In the genomic region with DNA sequence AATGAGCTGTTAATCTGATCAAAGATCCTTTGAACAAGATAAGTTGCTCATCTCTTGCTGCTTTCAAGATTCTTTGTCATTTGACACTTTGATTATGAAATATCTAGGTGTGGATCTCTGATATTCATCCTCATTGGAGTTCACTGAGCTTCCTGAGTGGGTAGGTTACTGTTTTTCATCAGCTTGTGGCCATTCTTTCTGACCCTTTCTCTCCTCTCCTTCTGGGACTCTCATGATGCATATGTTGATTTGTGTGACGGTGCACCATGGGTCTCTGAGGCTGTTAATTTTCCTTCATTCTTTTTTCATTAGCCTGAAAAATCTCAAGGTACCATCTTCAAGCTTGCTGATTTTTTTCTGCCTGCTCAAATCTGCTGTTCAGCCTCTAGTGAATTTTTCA, we compare ENCODE assay signal across 40 cellular contexts. TPM values are rescaled to one million over a fixed set of nuclear protein-coding genes. Genes with fewer than 3 reads are reported as not detected.
"Had no signal": no experiment of that assay in that cellular context is flagged by ENCODE, and none has a peak within 500 bp of the region (broad histone marks: within the 10 kb centered on the region; RNA-seq: fewer than 3 reads in every experiment).

No MANE protein-coding gene starts in this region.

- H3K4me3 ChIP-seq: ascending aorta, esophagus squamous epithelium, gastroesophageal sphincter, heart right ventricle had no signal

- DNase-seq: activated CD4-positive, alpha-beta memory T cell treated with anti-CD3 and anti-CD28 coated beads for 36 hours; activated CD4-positive, alpha-beta T cell treated with anti-CD3 and anti-CD28 coated beads for 36 hours; activated CD4-positive, alpha-beta T cell treated with anti-CD3 and anti-CD28 coated beads, Interleukin-2, amount 10 ng/mL, durations not matched to agents 24 days and 14 days; activated CD4-positive, CD25-positive, alpha-beta regulatory T cell; activated CD4-positive, CD25-positive, alpha-beta regulatory T cell treated with anti-CD3 and anti-CD28 coated beads, Interleukin-2, amount 50 U/mL, for 72 hours; activated CD8-positive, alpha-beta memory T cell treated with anti-CD3 and anti-CD28 coated beads, Interleukin-2, amount 10 ng/mL, durations not matched to agents 7 days and 5 days; activated CD8-positive, alpha-beta memory T cell treated with anti-CD3 and anti-CD28 coated beads, Interleukin-2, amount 50 U/mL, for 4 hours; activated CD8-positive, alpha-beta T cell treated with anti-CD3 and anti-CD28 coated beads, Interleukin-2, amount 10 ng/mL, durations not matched to agents 7 days and 5 days; activated effector memory CD4-positive, alpha-beta T cell treated with anti-CD3 and anti-CD28 coated beads, Interleukin-2, amount 50 U/mL, for 16 hours; activated naive CD4-positive, alpha-beta T cell treated with anti-CD3 and anti-CD28 coated beads for 36 hours; activated naive CD8-positive, alpha-beta T cell treated with anti-CD3 and anti-CD28 coated beads for 36 hours; activated naive CD8-positive, alpha-beta T cell treated with anti-CD3 and anti-CD28 coated beads, Interleukin-2, amount 50 U/mL, for 24 hours; activated T-cell treated with anti-CD3 and anti-CD28 coated beads, Interleukin-2, amount 50 U/mL, for 1 hour; activated T-cell treated with anti-CD3 and anti-CD28 coated beads, Interleukin-2, amount 50 U/mL, for 48 hours; cortex of kidney; dermis blood vessel endothelial cell; effector CD4-positive, alpha-beta T cell; effector memory CD8-positive, alpha-beta T cell; esophagus squamous epithelium; foreskin melanocyte; heart right ventricle; T-helper 1 cell; T-helper 17 cell had no signal

- H3K9me3 Mint-ChIP-seq: activated CD4-positive, alpha-beta memory T cell treated with anti-CD3 and anti-CD28 coated beads for 36 hours; activated CD4-positive, alpha-beta T cell treated with anti-CD3 and anti-CD28 coated beads, Interleukin-2, amount 10 ng/mL, durations not matched to agents 24 days and 14 days; activated naive CD4-positive, alpha-beta T cell treated with anti-CD3 and anti-CD28 coated beads for 36 hours; activated naive CD4-positive, alpha-beta T cell treated with anti-CD3 and anti-CD28 coated beads, Interleukin-2, amount 50 U/mL, for 24 hours; activated naive CD8-positive, alpha-beta T cell treated with anti-CD3 and anti-CD28 coated beads for 36 hours; activated naive CD8-positive, alpha-beta T cell treated with anti-CD3 and anti-CD28 coated beads, Interleukin-2, amount 50 U/mL, for 24 hours; activated T-helper 1 cell treated with anti-CD3 and anti-CD28 coated beads, Interleukin-12 subunit alpha, Interleukin-12 subunit beta, Interleukin-2, Interleukin-4 antibody, amounts not matched to agents 30 ng/mL and 10 ng/mL and 1 ng/mL, durations not matched to agents 14 hours and 24 hours and 36 hours; activated T-helper 2 cell treated with anti-CD3 and anti-CD28 coated beads, Interferon-gamma antibody, Interleukin-2, Interleukin-4, amounts not matched to agents 10 μg/mL and 5 μg/mL and 100 μg/mL, durations not matched to agents 14 hours and 24 hours and 36 hours; central memory CD8-positive, alpha-beta T cell; effector memory CD8-positive, alpha-beta T cell had no signal

- H3K27me3 ChIP-seq: ascending aorta, esophagus squamous epithelium, gastroesophageal sphincter had no signal

- H3K9me3 ChIP-seq: ascending aorta, esophagus squamous epithelium, gastroesophageal sphincter had no signal

- H3K27me3 Mint-ChIP-seq: activated CD4-positive, alpha-beta memory T cell treated with anti-CD3 and anti-CD28 coated beads for 36 hours; activated CD4-positive, alpha-beta T cell treated with anti-CD3 and anti-CD28 coated beads for 36 hours; activated naive CD8-positive, alpha-beta T cell treated with anti-CD3 and anti-CD28 coated beads for 36 hours; activated naive CD8-positive, alpha-beta T cell treated with anti-CD3 and anti-CD28 coated beads, Interleukin-2, amount 50 U/mL, for 24 hours; brain had no signal

- H3K27ac ChIP-seq: ascending aorta, epithelial cell of prostate, esophagus squamous epithelium, gastroesophageal sphincter, heart right ventricle had no signal

- H3K36me3 Mint-ChIP-seq: activated CD4-positive, alpha-beta memory T cell treated with anti-CD3 and anti-CD28 coated beads for 36 hours; activated CD8-positive, alpha-beta memory T cell treated with anti-CD3 and anti-CD28 coated beads, Interleukin-2, amount 10 ng/mL, durations not matched to agents 7 days and 5 days; activated naive CD8-positive, alpha-beta T cell treated with anti-CD3 and anti-CD28 coated beads for 36 hours had no signal

- H3K36me3 ChIP-seq: ascending aorta had no signal

- H3K4me3 Mint-ChIP-seq: activated CD4-positive, alpha-beta memory T cell treated with anti-CD3 and anti-CD28 coated beads for 36 hours; activated CD4-positive, alpha-beta T cell treated with anti-CD3 and anti-CD28 coated beads for 36 hours; activated CD4-positive, alpha-beta T cell treated with anti-CD3 and anti-CD28 coated beads, Interleukin-2, amount 10 ng/mL, durations not matched to agents 24 days and 14 days; activated CD8-positive, alpha-beta memory T cell treated with anti-CD3 and anti-CD28 coated beads, Interleukin-2, amount 10 ng/mL, durations not matched to agents 7 days and 5 days; activated CD8-positive, alpha-beta T cell treated with anti-CD3 and anti-CD28 coated beads, Interleukin-2, amount 10 ng/mL, durations not matched to agents 7 days and 5 days; activated naive CD4-positive, alpha-beta T cell treated with anti-CD3 and anti-CD28 coated beads for 36 hours; activated naive CD4-positive, alpha-beta T cell treated with anti-CD3 and anti-CD28 coated beads, Interleukin-2, amount 50 U/mL, for 24 hours; activated naive CD8-positive, alpha-beta T cell treated with anti-CD3 and anti-CD28 coated beads for 36 hours; activated naive CD8-positive, alpha-beta T cell treated with anti-CD3 and anti-CD28 coated beads, Interleukin-2, amount 50 U/mL, for 24 hours; activated T-helper 1 cell treated with anti-CD3 and anti-CD28 coated beads, Interleukin-12 subunit alpha, Interleukin-12 subunit beta, Interleukin-2, Interleukin-4 antibody, amounts not matched to agents 30 ng/mL and 10 ng/mL and 1 ng/mL, durations not matched to agents 14 hours and 24 hours and 36 hours; brain; central memory CD8-positive, alpha-beta T cell; effector memory CD8-positive, alpha-beta T cell; T-helper 17 cell had no signal

- H3K4me1 ChIP-seq: ascending aorta, gastroesophageal sphincter, heart right ventricle had no signal

- H3K4me1 Mint-ChIP-seq: activated CD4-positive, alpha-beta T cell treated with anti-CD3 and anti-CD28 coated beads for 36 hours; activated CD4-positive, alpha-beta T cell treated with anti-CD3 and anti-CD28 coated beads, Interleukin-2, amount 10 ng/mL, durations not matched to agents 24 days and 14 days; activated CD8-positive, alpha-beta memory T cell treated with anti-CD3 and anti-CD28 coated beads, Interleukin-2, amount 10 ng/mL, durations not matched to agents 7 days and 5 days; activated naive CD4-positive, alpha-beta T cell treated with anti-CD3 and anti-CD28 coated beads, Interleukin-2, amount 50 U/mL, for 24 hours; activated naive CD8-positive, alpha-beta T cell treated with anti-CD3 and anti-CD28 coated beads for 36 hours; activated naive CD8-positive, alpha-beta T cell treated with anti-CD3 and anti-CD28 coated beads, Interleukin-2, amount 50 U/mL, for 24 hours; central memory CD8-positive, alpha-beta T cell; T-helper 17 cell had no signal

- ATAC-seq: activated CD4-positive, alpha-beta T cell treated with anti-CD3 and anti-CD28 coated beads for 36 hours; activated CD8-positive, alpha-beta memory T cell treated with anti-CD3 and anti-CD28 coated beads, Interleukin-2, amount 10 ng/mL, durations not matched to agents 7 days and 5 days; activated CD8-positive, alpha-beta T cell treated with anti-CD3 and anti-CD28 coated beads, Interleukin-2, amount 10 ng/mL, durations not matched to agents 7 days and 5 days; activated naive CD8-positive, alpha-beta T cell treated with anti-CD3 and anti-CD28 coated beads, Interleukin-2, amount 50 U/mL, for 24 hours; effector memory CD8-positive, alpha-beta T cell; gastroesophageal sphincter; heart right ventricle; T-helper 17 cell had no signal

- H3K27ac Mint-ChIP-seq: activated CD4-positive, alpha-beta memory T cell treated with anti-CD3 and anti-CD28 coated beads for 36 hours; activated CD4-positive, alpha-beta T cell treated with anti-CD3 and anti-CD28 coated beads for 36 hours; activated CD4-positive, alpha-beta T cell treated with anti-CD3 and anti-CD28 coated beads, Interleukin-2, amount 10 ng/mL, durations not matched to agents 24 days and 14 days; activated CD8-positive, alpha-beta memory T cell treated with anti-CD3 and anti-CD28 coated beads, Interleukin-2, amount 10 ng/mL, durations not matched to agents 7 days and 5 days; activated CD8-positive, alpha-beta T cell treated with anti-CD3 and anti-CD28 coated beads, Interleukin-2, amount 10 ng/mL, durations not matched to agents 7 days and 5 days; activated naive CD4-positive, alpha-beta T cell treated with anti-CD3 and anti-CD28 coated beads for 36 hours; activated naive CD4-positive, alpha-beta T cell treated with anti-CD3 and anti-CD28 coated beads, Interleukin-2, amount 50 U/mL, for 24 hours; activated naive CD8-positive, alpha-beta T cell treated with anti-CD3 and anti-CD28 coated beads for 36 hours; activated naive CD8-positive, alpha-beta T cell treated with anti-CD3 and anti-CD28 coated beads, Interleukin-2, amount 50 U/mL, for 24 hours; activated T-helper 1 cell treated with anti-CD3 and anti-CD28 coated beads, Interleukin-12 subunit alpha, Interleukin-12 subunit beta, Interleukin-2, Interleukin-4 antibody, amounts not matched to agents 30 ng/mL and 10 ng/mL and 1 ng/mL, durations not matched to agents 14 hours and 24 hours and 36 hours; activated T-helper 2 cell treated with anti-CD3 and anti-CD28 coated beads, Interferon-gamma antibody, Interleukin-2, Interleukin-4, amounts not matched to agents 10 μg/mL and 5 μg/mL and 100 μg/mL, durations not matched to agents 14 hours and 24 hours and 36 hours; effector memory CD8-positive, alpha-beta T cell; T-helper 17 cell had no signal

- FAIRE-seq: bronchial epithelial cell, colon had no signal

RNA-seq across cellular contexts. Expression of a gene that starts 37.8 kb away (rescaled TPM):
- total RNA-seq: activated CD4-positive, alpha-beta memory T cell treated with anti-CD3 and anti-CD28 coated beads for 36 hours; activated CD4-positive, alpha-beta T cell treated with anti-CD3 and anti-CD28 coated beads for 36 hours; activated CD4-positive, alpha-beta T cell treated with anti-CD3 and anti-CD28 coated beads, Interleukin-2, amount 10 ng/mL, durations not matched to agents 24 days and 14 days; activated CD8-positive, alpha-beta memory T cell treated with anti-CD3 and anti-CD28 coated beads for 36 hours; activated CD8-positive, alpha-beta memory T cell treated with anti-CD3 and anti-CD28 coated beads, Interleukin-2, amount 10 ng/mL, durations not matched to agents 7 days and 5 days; activated CD8-positive, alpha-beta T cell treated with anti-CD3 and anti-CD28 coated beads, Interleukin-2, amount 10 ng/mL, durations not matched to agents 7 days and 5 days; activated naive CD4-positive, alpha-beta T cell treated with anti-CD3 and anti-CD28 coated beads for 36 hours; activated naive CD8-positive, alpha-beta T cell treated with anti-CD3 and anti-CD28 coated beads for 36 hours; activated T-helper 1 cell treated with anti-CD3 and anti-CD28 coated beads, Interleukin-12 subunit alpha, Interleukin-12 subunit beta, Interleukin-2, Interleukin-4 antibody, amounts not matched to agents 30 ng/mL and 10 ng/mL and 1 ng/mL, durations not matched to agents 14 hours and 24 hours and 36 hours; activated T-helper 2 cell treated with anti-CD3 and anti-CD28 coated beads, Interferon-gamma antibody, Interleukin-2, Interleukin-4, amounts not matched to agents 10 μg/mL and 5 μg/mL and 100 μg/mL, durations not matched to agents 14 hours and 24 hours and 36 hours; ascending aorta; bronchial epithelial cell; cardiac septum; chondrocyte; dermis blood vessel endothelial cell; esophagus squamous epithelium; fibroblast of lung; fibroblast of villous mesenchyme; gastroesophageal sphincter; glomerular endothelial cell; heart right ventricle; T-helper 17 cell had no signal
- polyA plus RNA-seq: esophagus, fibroblast of lung, heart right ventricle had no signal
